ENCODE assay signal across 14 cellular contexts in genomic region chr10:112963835-112964234, GRCh38. TPM values are rescaled to one million over a fixed set of nuclear protein-coding genes. Genes with fewer than 3 reads are reported as not detected.
DNase-seq lines count a peak whose midpoint lies in the region; ATAC-seq and TF ChIP-seq lines count a peak whose summit lies in the region.
"Had no signal": no experiment of that assay in that cellular context is flagged by ENCODE, and none has a peak within 500 bp of the region (broad histone marks: within the 10 kb centered on the region; RNA-seq: fewer than 3 reads in every experiment).

No MANE protein-coding gene starts in this region.

- no peak for TF ChIP-seq CTCF in breast epithelium (IDR thresholded peaks at IDR 0.05)
- no peak for TF ChIP-seq CTCF in neural progenitor cell (IDR thresholded peaks at IDR 0.05)

- POLR2A ChIA-PET in naive thymus-derived CD4-positive, alpha-beta T cell (lab: Charles Lee): no interaction called here

- H3K4me1 Mint-ChIP-seq in naive thymus-derived CD4-positive, alpha-beta T cell: peaks cover 0 to 10% (median 0%) of the 10 kb centered on the region in 7 donors
- peaks cover 52% of the 10 kb centered on the region for H3K4me1 Mint-ChIP-seq in neural progenitor cell

- H3K36me3 Mint-ChIP-seq in naive thymus-derived CD4-positive, alpha-beta T cell: peaks cover 0 to 5% (median under 1%) of the 10 kb centered on the region in 5 donors
- H3K36me3 Mint-ChIP-seq in neural progenitor cell: peaks cover 29% of the 10 kb centered on the region

- no peak overlapping the region for H3K9ac ChIP-seq in neural progenitor cell

- H3K9me3 ChIP-seq in breast epithelium: no peaks in the 10 kb centered on the region
- no peaks in the 10 kb centered on the region for H3K9me3 ChIP-seq in naive thymus-derived CD4-positive, alpha-beta T cell (ENCODE audit: control insufficient read depth in 2 of 3, low read length in 3 of 3)
- H3K9me3 ChIP-seq in neural progenitor cell (ENCODE audit: low read depth): no peaks in the 10 kb centered on the region

- H3K9me3 Mint-ChIP-seq in naive thymus-derived CD4-positive, alpha-beta T cell: peaks cover 0 to 4% (median 0%) of the 10 kb centered on the region in 11 donors
- no peaks in the 10 kb centered on the region for H3K9me3 Mint-ChIP-seq in neural progenitor cell
- H3K9me3 Mint-ChIP-seq: brain; CD8-positive, alpha-beta memory T cell had no signal

- no peak overlapping the region for H3K4me3 Mint-ChIP-seq in naive thymus-derived CD4-positive, alpha-beta T cell
- no peak overlapping the region for H3K4me3 Mint-ChIP-seq in neural progenitor cell
- H3K4me3 Mint-ChIP-seq: activated CD4-positive, alpha-beta T cell treated with anti-CD3 and anti-CD28 coated beads for 36 hours; brain; CD8-positive, alpha-beta memory T cell had no signal

- no peak overlapping the region for H3K4me2 ChIP-seq in neural progenitor cell

- H3K4me1 ChIP-seq in breast epithelium (peaks cover 0 to 6% of the 10 kb centered on the region in 2 donors), neural progenitor cell (peaks cover 52% of the 10 kb centered on the region)
- H3K4me1 ChIP-seq in naive thymus-derived CD4-positive, alpha-beta T cell (ENCODE audit: control insufficient read depth in 2 of 2, insufficient read depth in 2 of 2, low read length in 2 of 2): no peaks in the 10 kb centered on the region

- H3K27ac Mint-ChIP-seq in naive thymus-derived CD4-positive, alpha-beta T cell: no peak overlapping the region
- H3K27ac Mint-ChIP-seq in neural progenitor cell: no peak overlapping the region
- H3K27ac Mint-ChIP-seq: activated CD4-positive, alpha-beta T cell treated with anti-CD3 and anti-CD28 coated beads for 36 hours; CD8-positive, alpha-beta memory T cell had no signal

- H3K27ac ChIP-seq in breast epithelium (peak overlapping the region; percentile 25 to 46), neural progenitor cell (no peak overlapping the region)
- H3K27ac ChIP-seq in naive thymus-derived CD4-positive, alpha-beta T cell (ENCODE audit: low read depth, low read length): no peak overlapping the region

- H3F3A ChIP-seq in neural progenitor cell (ENCODE audit: low read depth): peaks cover 19% of the 10 kb centered on the region

- H3K79me2 ChIP-seq in neural progenitor cell (ENCODE audit: low read depth): peaks cover 99% of the 10 kb centered on the region

- H3K27me3 Mint-ChIP-seq in naive thymus-derived CD4-positive, alpha-beta T cell: peaks cover 11 to 53% (median 18%) of the 10 kb centered on the region in 5 donors
- H3K27me3 Mint-ChIP-seq in neural progenitor cell (ENCODE audit: insufficient read depth, low read depth): peaks cover 2% of the 10 kb centered on the region
- H3K27me3 Mint-ChIP-seq: brain had no signal

- H3K27me3 ChIP-seq in breast epithelium (no peaks in the 10 kb centered on the region), neural progenitor cell (no peaks in the 10 kb centered on the region)
- H3K27me3 ChIP-seq in naive thymus-derived CD4-positive, alpha-beta T cell (ENCODE audit: control insufficient read depth in 2 of 2, insufficient read depth in 2 of 2, low read length in 2 of 2): no peaks in the 10 kb centered on the region

- intact Hi-C loops in breast epithelium (cut with DNase I; ENCODE audit: low total_unique reads): no loop called here
- intact Hi-C loops in naive thymus-derived CD4-positive, alpha-beta T cell (cut with micrococcal nuclease): no loop called here

- H3K36me3 ChIP-seq in breast epithelium (no peaks in the 10 kb centered on the region), neural progenitor cell (no peaks in the 10 kb centered on the region)
- no peaks in the 10 kb centered on the region for H3K36me3 ChIP-seq in naive thymus-derived CD4-positive, alpha-beta T cell (ENCODE audit: control insufficient read depth in 2 of 3, insufficient read depth in 3 of 3, low read length in 3 of 3)

- no peak overlapping the region for H3K4me3 ChIP-seq in breast epithelium
- H3K4me3 ChIP-seq in naive thymus-derived CD4-positive, alpha-beta T cell (ENCODE audit: low read length): no peak overlapping the region
- H3K4me3 ChIP-seq in neural progenitor cell: no peak overlapping the region

- H2AFZ ChIP-seq in neural progenitor cell (replicated peaks): no peak overlapping the region

- peak; percentile 30 for DNase-seq in Daoy (ENCODE audit: low read depth)
- peak; percentile 26 for DNase-seq in NOMO-1 treated with DMSO at 0.1 percent for 48 hours (lab: John Stamatoyannopoulos, UW; ENCODE audit: unreplicated experiment)
- DNase-seq in breast epithelium (ENCODE audit: low spot score in 2 of 2): no peak
- no peak for DNase-seq in naive thymus-derived CD4-positive, alpha-beta T cell
- no peak for DNase-seq in NCI-H1694 (lab: John Stamatoyannopoulos, UW)
- no peak for DNase-seq in effector CD4-positive, alpha-beta T cell
- no peak for DNase-seq in neural progenitor cell (ENCODE audit: low spot score)
- DNase-seq: activated CD4-positive, alpha-beta T cell treated with anti-CD3 and anti-CD28 coated beads for 36 hours; CD8-positive, alpha-beta memory T cell; MM.1S; NCI-H446 had no signal

- peak; percentile 63 for ATAC-seq in naive thymus-derived CD4-positive, alpha-beta T cell
- no peak for ATAC-seq in HG03378 (IDR thresholded peaks at IDR 0.05; ENCODE audit: unreplicated experiment)
- ATAC-seq: activated CD4-positive, alpha-beta T cell treated with anti-CD3 and anti-CD28 coated beads for 36 hours; sciatic nerve had no signal

- no peak for TF ChIP-seq POLR2A in breast epithelium (IDR thresholded peaks at IDR 0.05)

- CTCF ChIA-PET in naive thymus-derived CD4-positive, alpha-beta T cell (lab: Charles Lee): no interaction called here

- H4K20me1 ChIP-seq in neural progenitor cell (ENCODE audit: low read depth): peaks cover 62% of the 10 kb centered on the region

RNA-seq across cellular contexts. Expression of gene TCF7L2, which starts 13.8 kb away (rescaled TPM):
- total RNA-seq in Daoy (2014; rRNA removed; shearing (Covaris generic)): 0.60 and 1.9 TPM in 2 replicates
- total RNA-seq in breast epithelium: 10 to 100 TPM; 33.1 to 44.2 (median 34.1) TPM
- total RNA-seq in naive thymus-derived CD4-positive, alpha-beta T cell: 10 to 100 TPM in 1 of 5 experiments, 1 to 10 TPM in 3, under 1 TPM in 1; 0.39 to 31.4 (median 3.5) TPM
- polyA plus RNA-seq in naive thymus-derived CD4-positive, alpha-beta T cell: 1 to 10 TPM; 1.7 to 3.1 TPM
- total RNA-seq in neural progenitor cell (ENCODE audit: low replicate concordance): 11.0 and 12.3 TPM in 2 replicates

Comparison
In these comparisons a context has a peak if more than half of its experiments do, and no peak if none do; other contexts are left out.
1. DNase-seq: peak in Daoy (single experiment) and NOMO-1 treated with DMSO at 0.1 percent for 48 hours (single experiment); none in breast epithelium (0 of 2), naive thymus-derived CD4-positive, alpha-beta T cell (0 of 9), NCI-H1694 (single experiment), effector CD4-positive, alpha-beta T cell (single experiment) and neural progenitor cell (single experiment).
2. H3K27ac ChIP-seq: peak in breast epithelium (2 of 2); none in naive thymus-derived CD4-positive, alpha-beta T cell (single experiment) and neural progenitor cell (single experiment).